Comparison of ENCODE assay signal across 19 cellular contexts in the genomic region with DNA sequence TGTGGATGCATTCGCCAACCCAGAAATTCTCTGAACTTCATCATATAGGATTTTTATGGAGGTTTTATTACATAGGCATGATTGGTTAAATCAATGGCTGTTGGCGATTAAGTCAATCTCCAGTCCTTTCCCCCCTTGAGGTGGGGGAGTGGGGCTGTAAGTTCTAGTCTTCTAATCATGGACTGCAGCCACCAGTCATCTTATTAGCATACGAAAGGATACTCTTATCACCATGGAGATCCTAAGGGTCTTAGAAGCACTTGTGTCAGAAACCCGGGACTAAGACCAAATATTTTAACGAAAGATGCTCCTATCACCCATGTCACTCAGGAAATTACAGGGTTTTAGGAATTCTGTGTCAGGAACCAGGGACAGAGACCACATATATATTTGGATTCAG. TPM values are rescaled to one million over a fixed set of nuclear protein-coding genes. Genes with fewer than 3 reads are reported as not detected.
DNase-seq lines count a peak whose midpoint lies in the region; ATAC-seq and TF ChIP-seq lines count a peak whose summit lies in the region.
"Had no signal": no experiment of that assay in that cellular context is flagged by ENCODE, and none has a peak within 500 bp of the region (broad histone marks: within the 10 kb centered on the region; RNA-seq: fewer than 3 reads in every experiment).

No MANE protein-coding gene starts in this region.

- peak overlapping the region; percentile 42 for H3K4ac ChIP-seq in trophoblast cell (ENCODE audit: low read depth, low read length)

- no peak for TF ChIP-seq POLR2A in stomach (IDR thresholded peaks at IDR 0.05)
- no peak for TF ChIP-seq POLR2A in transverse colon (IDR thresholded peaks at IDR 0.05)

- H3K36me3 Mint-ChIP-seq in GM23338 (ENCODE audit: low read depth), result peaks cover 3% of the 10 kb centered on the region; the same call in 1 of the 3 replicates
- peaks cover 27% of the 10 kb centered on the region for H3K36me3 Mint-ChIP-seq in endothelial cell (ENCODE audit: low read depth, unreplicated experiment)

- no peak for TF ChIP-seq EP300 in stomach (IDR thresholded peaks at IDR 0.05)
- TF ChIP-seq EP300 in transverse colon (IDR thresholded peaks at IDR 0.05; ENCODE audit: low read depth), result no peak

- H4K20me1 ChIP-seq in GM23338 (replicated peaks; ENCODE audit: insufficient read depth), result no peaks in the 10 kb centered on the region

- intact Hi-C loops in stomach (cut with DNase I; ENCODE audit: low total_unique reads) (no loop called here), transverse colon (cut with DNase I; ENCODE audit: low total_unique reads) (no loop called here)

- no peak overlapping the region for H2AK5ac ChIP-seq in trophoblast cell (ENCODE audit: low read length)

- no peak overlapping the region for H2BK12ac ChIP-seq in trophoblast cell (ENCODE audit: low read length)

- H3K27ac ChIP-seq in GM23338 (ENCODE audit: low read depth), result no peak overlapping the region
- H3K27ac ChIP-seq in trophoblast cell (ENCODE audit: low read depth, low read length), result no peak overlapping the region
- no peak overlapping the region for H3K27ac ChIP-seq in stomach
- H3K27ac ChIP-seq in transverse colon, result no peak overlapping the region
- H3K27ac ChIP-seq: GM23248 had no signal

- no peak overlapping the region for H2BK120ac ChIP-seq in trophoblast cell (ENCODE audit: insufficient read depth, low read length, poor library complexity)

- no peak overlapping the region for H4K12ac ChIP-seq in trophoblast cell (ENCODE audit: low read depth, low read length)

- H3K79me2 ChIP-seq in GM23338 (replicated peaks; ENCODE audit: insufficient read depth) (no peaks in the 10 kb centered on the region), trophoblast cell (ENCODE audit: control insufficient read depth, insufficient read depth, low read length, poor library complexity) (no peaks in the 10 kb centered on the region)

- no peak overlapping the region for H3K14ac ChIP-seq in trophoblast cell (ENCODE audit: low read length)

- no peaks in the 10 kb centered on the region for H3K9me3 ChIP-seq in trophoblast cell (ENCODE audit: insufficient read depth, low read depth, low read length)
- no peaks in the 10 kb centered on the region for H3K9me3 ChIP-seq in stomach
- H3K9me3 ChIP-seq in transverse colon, result no peaks in the 10 kb centered on the region
- H3K9me3 ChIP-seq: BE2C had no signal

- no peak overlapping the region for H3K9ac ChIP-seq in trophoblast cell (ENCODE audit: low read length)
- H3K9ac ChIP-seq: GM23248 had no signal

- H3K18ac ChIP-seq in trophoblast cell (ENCODE audit: low read length), result no peak overlapping the region

- DNase-seq in GM23338 (ENCODE audit: low spot score) (peak; percentile 37), H7 (peak; percentile 22), endothelial cell (ENCODE audit: low spot score) (no peak), trophoblast cell (no peak), GM13977 (ENCODE audit: low spot score) (no peak), stomach (no peak), transverse colon (no peak)
- DNase-seq: ACHN; BE2C; C1 segment of cervical spinal cord; CD4-positive, CD25-positive, alpha-beta regulatory T cell; CD8-positive, alpha-beta memory T cell; COR-L47; DMS 273 treated with DMSO at 0.1 percent for 48 hours; DMS53; DND-41; EL; GM23248 had no signal

- no CpG with 5 or more reads among the region's 5 CpGs for WGBS in trophoblast cell (ENCODE audit: extremely low coverage, insufficient coverage, insufficient read length)
- WGBS in stomach, 5 donors, result 95 to 99% (median 96%) methylated on average over 5 of the region's 5 CpGs
- WGBS in transverse colon (ENCODE audit: low coverage in 1 of 2), 2 donors, result 95% methylated on average over 5 of the region's 5 CpGs; no CpG with 5 or more reads in 1 of the 2 donors

- H3K27ac Mint-ChIP-seq in GM23338, result no peak overlapping the region
- peak overlapping the region; percentile 58 for H3K27ac Mint-ChIP-seq in endothelial cell (ENCODE audit: unreplicated experiment)
- H3K27ac Mint-ChIP-seq: CD4-positive, CD25-positive, alpha-beta regulatory T cell; CD8-positive, alpha-beta memory T cell had no signal

- no peaks in the 10 kb centered on the region for H3K9me2 ChIP-seq in GM23338 (ENCODE audit: insufficient read depth)

- no peaks in the 10 kb centered on the region for H3F3A ChIP-seq in GM23338 (replicated peaks; ENCODE audit: low read depth)

- H2AFZ ChIP-seq in GM23338 (no peak overlapping the region), trophoblast cell (ENCODE audit: insufficient read depth, low read length, poor library complexity) (no peak overlapping the region)
- H2AFZ ChIP-seq: GM23248 had no signal

- no peak overlapping the region for H2BK5ac ChIP-seq in trophoblast cell (ENCODE audit: low read depth, low read length, poor library complexity)

- no peak overlapping the region for H3K4me3 ChIP-seq in GM23338
- no peak overlapping the region for H3K4me3 ChIP-seq in H7 (ENCODE audit: insufficient read depth, low read depth, low read length)
- H3K4me3 ChIP-seq in trophoblast cell (ENCODE audit: low read depth, low read length), result no peak overlapping the region
- no peak overlapping the region for H3K4me3 ChIP-seq in stomach
- H3K4me3 ChIP-seq in transverse colon, result no peak overlapping the region
- H3K4me3 ChIP-seq: GM23248 had no signal

- peaks cover 1% of the 10 kb centered on the region for H3K79me1 ChIP-seq in trophoblast cell (ENCODE audit: low read length)

- H3K27me3 ChIP-seq in GM23338 (ENCODE audit: insufficient read depth) (no peaks in the 10 kb centered on the region), H7 (ENCODE audit: control insufficient read depth, insufficient read depth, low read length) (no peaks in the 10 kb centered on the region), trophoblast cell (ENCODE audit: insufficient read depth, low read length) (no peaks in the 10 kb centered on the region), stomach (no peaks in the 10 kb centered on the region), transverse colon (no peaks in the 10 kb centered on the region)
- H3K27me3 ChIP-seq: BE2C had no signal

- no peak for TF ChIP-seq CTCF in GM23338 (conservative IDR thresholded peaks at IDR 0.05; ENCODE audit: low read depth in 2 of 2)
- TF ChIP-seq CTCF in endothelial cell (IDR thresholded peaks at IDR 0.05; ENCODE audit: unreplicated experiment), result no peak
- no peak for TF ChIP-seq CTCF in GM13977 (IDR thresholded peaks at IDR 0.05; ENCODE audit: extremely low read depth, insufficient read depth, missing control alignments)
- TF ChIP-seq CTCF in stomach (IDR thresholded peaks at IDR 0.05), result no peak
- TF ChIP-seq CTCF in transverse colon (IDR thresholded peaks at IDR 0.05), result no peak

- no peak overlapping the region for H3K4me3 Mint-ChIP-seq in GM23338
- H3K4me3 Mint-ChIP-seq in endothelial cell (ENCODE audit: unreplicated experiment), result no peak overlapping the region
- H3K4me3 Mint-ChIP-seq: CD4-positive, CD25-positive, alpha-beta regulatory T cell; CD8-positive, alpha-beta memory T cell had no signal

- H3K23ac ChIP-seq in trophoblast cell (ENCODE audit: low read length), result no peak overlapping the region

- in situ Hi-C loops in GM13977 (cut with MboI; ENCODE audit: low pct_unique_long_range_greater_than_20kb, low sequenced_read_pairs, unreplicated experiment), result no loop called here
- in situ Hi-C loops in transverse colon (cut with MboI; ENCODE audit: low pct_ligation_motif_present in 1 of 4, low pct_unique_long_range_greater_than_20kb in 1 of 4, low sequenced_read_pairs in 3 of 4), result no loop called here

- peaks cover 11% of the 10 kb centered on the region for H3K27me3 Mint-ChIP-seq in GM23338 (ENCODE audit: insufficient read depth, low read depth, poor library complexity)
- H3K27me3 Mint-ChIP-seq in endothelial cell (ENCODE audit: unreplicated experiment), result peaks cover 6% of the 10 kb centered on the region
- H3K27me3 Mint-ChIP-seq: CD4-positive, CD25-positive, alpha-beta regulatory T cell; CD8-positive, alpha-beta memory T cell had no signal

- H3K36me3 ChIP-seq in GM23338 (ENCODE audit: insufficient read depth) (no peaks in the 10 kb centered on the region), H7 (replicated peaks; ENCODE audit: control insufficient read depth, insufficient read depth, low read length) (no peaks in the 10 kb centered on the region), trophoblast cell (ENCODE audit: control insufficient read depth in 1 of 2, insufficient read depth in 2 of 2, low read length in 2 of 2) (peaks cover 0 to 3% of the 10 kb centered on the region in 2 experiments), stomach (peaks cover 0 to 76% (median 53%) of the 10 kb centered on the region in 4 donors), transverse colon (peaks cover 0 to 13% (median 3%) of the 10 kb centered on the region in 4 donors)

- H3K4me1 ChIP-seq in GM23338 (ENCODE audit: insufficient read depth) (peaks cover 31% of the 10 kb centered on the region), trophoblast cell (ENCODE audit: control insufficient read depth in 1 of 2, insufficient read depth in 2 of 2, low read length in 2 of 2) (no peaks in the 10 kb centered on the region), stomach (peaks cover 0 to 17% (median 0%) of the 10 kb centered on the region in 4 donors), transverse colon (peaks cover 0 to 3% (median 0%) of the 10 kb centered on the region in 4 donors)
- H3K4me1 ChIP-seq: BE2C had no signal

- no peaks in the 10 kb centered on the region for H3K9me3 Mint-ChIP-seq in GM23338
- H3K9me3 Mint-ChIP-seq in endothelial cell (ENCODE audit: unreplicated experiment), result no peaks in the 10 kb centered on the region

- H3K4me2 ChIP-seq in GM23338, result no peak overlapping the region
- no peak overlapping the region for H3K4me2 ChIP-seq in trophoblast cell (ENCODE audit: low read length)

- no peak overlapping the region for H4K8ac ChIP-seq in trophoblast cell (ENCODE audit: low read depth, low read length)

- ATAC-seq in GM23338, result peak; percentile 59
- ATAC-seq: HepG2 had no signal

- no peak overlapping the region for H4K91ac ChIP-seq in trophoblast cell (ENCODE audit: low read depth, low read length)

- peaks cover 29% of the 10 kb centered on the region for H3K4me1 Mint-ChIP-seq in GM23338
- peaks cover 64% of the 10 kb centered on the region for H3K4me1 Mint-ChIP-seq in endothelial cell (ENCODE audit: unreplicated experiment)

RNA-seq across cellular contexts. Expression of a gene that starts 36.3 kb away (rescaled TPM):
- 16.1 and 28.0 TPM in 2 replicates for total RNA-seq in GM23338 (2014; rRNA removed; shearing (Covaris generic))
- polyA plus RNA-seq in GM23338 (2016; fragmentation: Nextera tagmentation; extraction: Ambion mirVana), result 66.7 and 70.2 TPM in 2 replicates
- 145 and 166 TPM in 2 replicates for total RNA-seq in H7 (2014; rRNA removed; shearing (Covaris generic))
- total RNA-seq in endothelial cell (ENCODE audit: unreplicated experiment), result 41.9 TPM
- polyA plus RNA-seq in trophoblast cell (2013), result 19.6 and 20.8 TPM in 2 replicates
- 100 to 1,000 TPM in 1 of 5 donors, 10 to 100 TPM in 4; 19.6 to 184 (median 28.1) TPM for total RNA-seq in stomach
- 10 to 100 TPM; 16.3 to 24.9 (median 22.5) TPM for polyA plus RNA-seq in stomach
- total RNA-seq in transverse colon, result 100 to 1,000 TPM in 1 of 4 donors, 10 to 100 TPM in 3; 28.8 to 101 (median 42.5) TPM

RNA-seq across cellular contexts. Expression of a gene that starts 37.0 kb away (rescaled TPM):
- 93.1 and 100 TPM in 2 replicates for total RNA-seq in GM23338 (2014; rRNA removed; shearing (Covaris generic))
- polyA plus RNA-seq in GM23338 (2016; fragmentation: Nextera tagmentation; extraction: Ambion mirVana) (89.2 and 104 TPM in 2 replicates), stomach (1 to 10 TPM; 5.0 to 6.1 (median 5.7) TPM)
- total RNA-seq in H7 (2014; rRNA removed; shearing (Covaris generic)), result 113 and 157 TPM in 2 replicates
- total RNA-seq in endothelial cell (ENCODE audit: unreplicated experiment) (168 TPM), stomach (10 to 100 TPM in 4 of 5 donors, under 1 TPM in 1; 0.87 to 71.0 (median 20.9) TPM), transverse colon (10 to 100 TPM in 3 of 4 donors, 1 to 10 TPM in 1; 7.5 to 25.4 (median 11.8) TPM)
- polyA plus RNA-seq in trophoblast cell (2013), result 49.0 and 50.2 TPM in 2 replicates

Comparison
In these comparisons a context has a peak if more than half of its experiments do, and no peak if none do; other contexts are left out.
1. DNase-seq: peak in GM23338 (single experiment) and H7 (single experiment); none in endothelial cell (single experiment), trophoblast cell (0 of 2), GM13977 (single experiment), stomach (single experiment) and transverse colon (single experiment).